ENCODE assay signal across 16 cellular contexts in the genomic region with DNA sequence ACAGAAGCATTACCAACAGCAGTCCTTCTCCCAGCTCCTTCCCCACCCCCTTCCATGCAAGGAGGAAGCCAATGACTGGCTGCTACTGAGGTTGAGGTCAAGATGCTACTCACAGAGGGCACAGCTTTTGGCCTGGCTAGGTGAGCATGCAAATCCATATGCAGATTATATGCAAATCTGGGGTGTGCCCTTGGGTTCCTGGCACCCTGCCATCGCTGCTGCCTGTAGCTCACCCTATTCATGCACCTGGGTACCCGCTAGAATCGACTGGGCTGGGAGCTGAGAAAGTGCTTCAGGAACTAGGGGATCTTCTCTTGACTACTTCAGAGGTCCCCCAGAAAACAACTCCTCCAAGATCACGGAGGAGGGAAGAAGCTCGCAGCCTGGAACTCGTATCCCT. TPM values are rescaled to one million over a fixed set of nuclear protein-coding genes. Genes with fewer than 3 reads are reported as not detected.
DNase-seq lines count a peak whose midpoint lies in the region; ATAC-seq and TF ChIP-seq lines count a peak whose summit lies in the region.
"Had no signal": no experiment of that assay in that cellular context is flagged by ENCODE, and none has a peak within 500 bp of the region (broad histone marks: within the 10 kb centered on the region; RNA-seq: fewer than 3 reads in every experiment).

No MANE protein-coding gene starts in this region.

- H3F3A ChIP-seq in GM23248 (ENCODE audit: insufficient read depth), result no peaks in the 10 kb centered on the region

- intact Hi-C loops in dorsolateral prefrontal cortex (cut with DNase I), result loop anchor here (2.0 to 5.0 kb wide), 4 partner anchors 20 to 131 kb away; no protein-coding TSS in a partner anchor

- H3K9ac ChIP-seq in GM23248, result no peak overlapping the region

- H3K79me2 ChIP-seq in GM23248 (ENCODE audit: insufficient read depth), result no peaks in the 10 kb centered on the region

- in situ Hi-C loops in KBM-7 (cut with MboI; ENCODE audit: low pct_unique_long_range_greater_than_20kb, low sequenced_read_pairs), result no loop called here
- in situ Hi-C loops in GM23248 (cut with MboI), result no loop called here

- H3K27me3 ChIP-seq in dorsolateral prefrontal cortex (peaks cover 0 to 18% (median 0%) of the 10 kb centered on the region in 45 donors), GM23248 (replicated peaks; ENCODE audit: insufficient read depth) (peaks cover 36% of the 10 kb centered on the region)

- H3K9me2 ChIP-seq in GM23248 (ENCODE audit: insufficient read depth), result no peaks in the 10 kb centered on the region

- 71 to 74% methylated on average over 6 of the region's 6 CpGs for WGBS in GM23248 (ENCODE audit: low coverage in 1 of 2, low lambda C conversion rate in 2 of 2, missing lambda C conversion rate in 2 of 2), 2 experiments

- no peaks in the 10 kb centered on the region for H3K4me1 ChIP-seq in GM23248 (ENCODE audit: insufficient read depth)

- H3K4me2 ChIP-seq in GM23248 (ENCODE audit: unreplicated experiment), result no peak overlapping the region

- TF ChIP-seq CTCF in dorsolateral prefrontal cortex (IDR thresholded peaks at IDR 0.05 in 54 of 56, conservative IDR thresholded peaks at IDR 0.05 in 2 of 56; ENCODE audit: low read depth in 1 of 56, partially characterized antibody in 56 of 56), result no peak

- H3K36me3 ChIP-seq in GM23248 (ENCODE audit: low read depth), result no peaks in the 10 kb centered on the region

- no peak overlapping the region for H2AFZ ChIP-seq in GM23248

- H4K20me1 ChIP-seq in GM23248 (ENCODE audit: insufficient read depth), result no peaks in the 10 kb centered on the region

- DNase-seq in NCI-H1417 (lab: John Stamatoyannopoulos, UW) (peak in 2 of 3 experiments; percentile 19 to 29), NCI-H1417 treated with DMSO at 0.1 percent for 48 hours (lab: John Stamatoyannopoulos, UW) (no peak), DMS79 treated with DMSO at 0.1 percent for 48 hours (lab: John Stamatoyannopoulos, UW) (peak; percentile 59), NCI-H69 (lab: John Stamatoyannopoulos, UW) (peak; percentile 30), dorsolateral prefrontal cortex (no peak), KBM-7 (no peak), GM23248 (no peak)
- DNase-seq: COR-L47; GOT3; NK-92 treated with Interleukin-12 subunit alpha and Interleukin-12 subunit beta, amount 100 ng/mL, for 24 hours; SHP77 had no signal

- peak overlapping the region in 54 of 59 donors; percentile 14 to 94 (median 85) for H3K27ac ChIP-seq in dorsolateral prefrontal cortex
- no peak overlapping the region for H3K27ac ChIP-seq in GM23248
- H3K27ac ChIP-seq: SK-N-MC had no signal

- H3K4me3 ChIP-seq in dorsolateral prefrontal cortex (peak overlapping the region in 30 of 59 donors; percentile 67 to 93 (median 82)), GM23248 (no peak overlapping the region)
- H3K4me3 ChIP-seq: SK-N-MC had no signal

- no peak for ATAC-seq in GM19452 (IDR thresholded peaks at IDR 0.05; ENCODE audit: unreplicated experiment)

- H3K9me3 ChIP-seq in GM23248 (ENCODE audit: low read depth), result no peaks in the 10 kb centered on the region

RNA-seq across cellular contexts. Expression of a gene that starts 4.0 kb away (rescaled TPM):
- 10 to 100 TPM; 16.1 to 61.7 (median 35.6) TPM for total RNA-seq in dorsolateral prefrontal cortex
- not detected in 2 replicates for total RNA-seq in GM23248 (2014; rRNA removed; shearing (Covaris generic))
- not detected in 2 replicates for polyA plus RNA-seq in GM23248 (2016; fragmentation: Nextera tagmentation; extraction: Ambion mirVana)
- total RNA-seq: A172, NCI-H460, OCI-LY7 had no signal

RNA-seq across cellular contexts. Expression of a gene that starts 31.6 kb away (rescaled TPM):
- 10 to 100 TPM in 5 of 120 experiments, 1 to 10 TPM in 115; 1.5 to 14.9 (median 4.6) TPM for total RNA-seq in dorsolateral prefrontal cortex
- not detected in 2 replicates for total RNA-seq in GM23248 (2014; rRNA removed; shearing (Covaris generic))
- not detected in 2 replicates for polyA plus RNA-seq in GM23248 (2016; fragmentation: Nextera tagmentation; extraction: Ambion mirVana)
- total RNA-seq: A172, NCI-H460, OCI-LY7 had no signal

Comparison
In these comparisons a context has a peak if more than half of its experiments do, and no peak if none do; other contexts are left out.
1. DNase-seq: peak in NCI-H1417 (2 of 3), DMS79 treated with DMSO at 0.1 percent for 48 hours (single experiment) and NCI-H69 (single experiment); none in NCI-H1417 treated with DMSO at 0.1 percent for 48 hours (single experiment), dorsolateral prefrontal cortex (0 of 10), KBM-7 (single experiment) and GM23248 (single experiment).
2. RNA of a gene that starts 4.0 kb away (total RNA-seq): 16.1 to 61.7 TPM in dorsolateral prefrontal cortex; not detected in GM23248; every median in the first group is over 10 times any median in the second.